In genomic region chr6:119032428-119032827, GRCh38 we compare ENCODE assay signal across 23 cellular contexts. TPM values are rescaled to one million over a fixed set of nuclear protein-coding genes. Genes with fewer than 3 reads are reported as not detected.
DNase-seq lines count a peak whose midpoint lies in the region; ATAC-seq, FAIRE-seq and TF ChIP-seq lines count a peak whose summit lies in the region.
"Had no signal": no experiment of that assay in that cellular context is flagged by ENCODE, and none has a peak within 500 bp of the region (broad histone marks: within the 10 kb centered on the region; RNA-seq: fewer than 3 reads in every experiment).

No MANE protein-coding gene starts in this region.

- H3K9me3 ChIP-seq in HEK293 (ENCODE audit: control insufficient read depth, insufficient read depth, low read depth, low read length), result no peaks in the 10 kb centered on the region
- no peaks in the 10 kb centered on the region for H3K9me3 ChIP-seq in K562 (replicated peaks; ENCODE audit: control insufficient read depth, insufficient read depth, low read depth, low read length)
- H3K9me3 ChIP-seq: A549; BLaER1 treated with 17β-estradiol and CSF1 and Interleukin-3, amounts not matched to agents 10 nM and 100 nM; Caco-2 had no signal

- no peak overlapping the region for H3K27ac Mint-ChIP-seq in activated CD4-positive, alpha-beta T cell treated with anti-CD3 and anti-CD28 coated beads, Interleukin-2, amount 10 ng/mL, durations not matched to agents 24 days and 14 days
- H3K27ac Mint-ChIP-seq in activated T-cell treated with anti-CD3 and anti-CD28 coated beads, Interleukin-2, amount 50 U/mL, for 24 hours, result no peak overlapping the region
- H3K27ac Mint-ChIP-seq: B cell; CD4-positive, alpha-beta T cell; CD8-positive, alpha-beta T cell had no signal

- no peaks in the 10 kb centered on the region for H3K9me1 ChIP-seq in K562 (ENCODE audit: control insufficient read depth, insufficient read depth, low read length)

- H3K4me3 ChIP-seq in HEK293 (ENCODE audit: low read depth, low read length) (no peak overlapping the region), K562 (no peak overlapping the region)
- H3K4me3 ChIP-seq: A549; BLaER1 treated with 17β-estradiol and CSF1 and Interleukin-3, amounts not matched to agents 10 nM and 100 nM had no signal

- H3K4me1 ChIP-seq in HEK293 (ENCODE audit: control insufficient read depth, insufficient read depth, low read length) (no peaks in the 10 kb centered on the region), K562 (replicated peaks in 1 of 2; ENCODE audit: control insufficient read depth in 2 of 2, insufficient read depth in 2 of 2, low read length in 2 of 2) (peaks cover 0 to 12% of the 10 kb centered on the region in 2 experiments; a peak in 2 of 5 replicates)
- H3K4me1 ChIP-seq: A549; BLaER1 treated with 17β-estradiol and CSF1 and Interleukin-3, amounts not matched to agents 10 nM and 100 nM had no signal

- H3K9ac ChIP-seq in K562 (ENCODE audit: insufficient read depth in 1 of 2, low read depth in 2 of 2, low read length in 2 of 2), result no peak overlapping the region
- H3K9ac ChIP-seq: BLaER1 treated with 17β-estradiol and CSF1 and Interleukin-3, amounts not matched to agents 10 nM and 100 nM had no signal

- 42% methylated on average over 1 of the region's 1 CpG for WGBS in K562 (ENCODE audit: insufficient coverage, low coverage, missing lambda C conversion rate)

- H3K36me3 ChIP-seq in HEK293 (ENCODE audit: control insufficient read depth in 2 of 2, insufficient read depth in 1 of 2, low read length in 2 of 2) (no peaks in the 10 kb centered on the region), K562 (ENCODE audit: control insufficient read depth, insufficient read depth, low read length) (no peaks in the 10 kb centered on the region)
- H3K36me3 ChIP-seq: BLaER1 treated with 17β-estradiol and CSF1 and Interleukin-3, amounts not matched to agents 10 nM and 100 nM had no signal

- no peaks in the 10 kb centered on the region for H3K36me3 Mint-ChIP-seq in activated CD4-positive, alpha-beta T cell treated with anti-CD3 and anti-CD28 coated beads, Interleukin-2, amount 10 ng/mL, durations not matched to agents 24 days and 14 days (ENCODE audit: low read depth)
- no peaks in the 10 kb centered on the region for H3K36me3 Mint-ChIP-seq in activated T-cell treated with anti-CD3 and anti-CD28 coated beads, Interleukin-2, amount 50 U/mL, for 24 hours (ENCODE audit: low read depth)
- H3K36me3 Mint-ChIP-seq: CD8-positive, alpha-beta T cell had no signal

- no peaks in the 10 kb centered on the region for H4K20me1 ChIP-seq in K562 (replicated peaks; ENCODE audit: control insufficient read depth, insufficient read depth, low read length)
- H4K20me1 ChIP-seq: BLaER1 treated with 17β-estradiol and CSF1 and Interleukin-3, amounts not matched to agents 10 nM and 100 nM had no signal

- CTCF ChIA-PET in HEK293 (lab: Yijun Ruan, JAX) (no interaction called here), K562 (lab: Yijun Ruan, JAX; ENCODE audit: low intra/inter-chr PET ratio) (no interaction called here)

- no peaks in the 10 kb centered on the region for H3K27me3 ChIP-seq in K562 (ENCODE audit: control insufficient read depth in 2 of 2, insufficient read depth in 2 of 2, low read length in 2 of 2)
- H3K27me3 ChIP-seq: BLaER1 treated with 17β-estradiol and CSF1 and Interleukin-3, amounts not matched to agents 10 nM and 100 nM had no signal

- H3K27me3 Mint-ChIP-seq in activated CD4-positive, alpha-beta T cell treated with anti-CD3 and anti-CD28 coated beads, Interleukin-2, amount 10 ng/mL, durations not matched to agents 24 days and 14 days, result no peaks in the 10 kb centered on the region
- H3K27me3 Mint-ChIP-seq in activated T-cell treated with anti-CD3 and anti-CD28 coated beads, Interleukin-2, amount 50 U/mL, for 24 hours, result no peaks in the 10 kb centered on the region
- H3K27me3 Mint-ChIP-seq: B cell; CD4-positive, alpha-beta T cell had no signal

- H3K27ac ChIP-seq in HEK293 (ENCODE audit: extremely low read depth, low read depth, low read length), result no peak overlapping the region
- no peak overlapping the region for H3K27ac ChIP-seq in K562 (ENCODE audit: extremely low read depth, low read depth, low read length)
- H3K27ac ChIP-seq: 22Rv1; A549; BLaER1 treated with 17β-estradiol and CSF1 and Interleukin-3, amounts not matched to agents 10 nM and 100 nM; C4-2B had no signal

- BruUV-seq in K562 (replicated peaks; lab: Mats Ljungman, UMichigan), result no TSS peak

- in situ Hi-C loops in K562 (cut with MboI), result no loop called here

- POLR2A ChIA-PET in HEK293 (lab: Yijun Ruan, JAX) (interaction anchor here (0.7 kb wide), 1 partner anchor 83 kb away, joined by 3 read pairs; no protein-coding TSS in a partner anchor), K562 (lab: Yijun Ruan, JAX) (no interaction called here)

- no peak for FAIRE-seq in K562 (lab: Jason Lieb, UNC)
- FAIRE-seq: A549, D721Med, G401.6, GM12891, GM19239 had no signal

- TF ChIP-seq CTCF in HEK293 (tag by site-specific recombination; IDR thresholded peaks at IDR 0.05) (no peak), K562 (IDR thresholded peaks at IDR 0.05 in 2 of 3, conservative IDR thresholded peaks at IDR 0.05 in 1 of 3; ENCODE audit: insufficient read depth in 2 of 3, low read depth in 1 of 3, low read length in 3 of 3) (no peak)

- H3K4me3 Mint-ChIP-seq in activated CD4-positive, alpha-beta T cell treated with anti-CD3 and anti-CD28 coated beads, Interleukin-2, amount 10 ng/mL, durations not matched to agents 24 days and 14 days, result no peak overlapping the region
- no peak overlapping the region for H3K4me3 Mint-ChIP-seq in activated T-cell treated with anti-CD3 and anti-CD28 coated beads, Interleukin-2, amount 50 U/mL, for 24 hours
- H3K4me3 Mint-ChIP-seq: B cell; CD4-positive, alpha-beta T cell; CD8-positive, alpha-beta T cell had no signal

- no peak overlapping the region for H3K4me2 ChIP-seq in K562 (ENCODE audit: insufficient read depth, low read length)
- H3K4me2 ChIP-seq: A549; BLaER1 treated with 17β-estradiol and CSF1 and Interleukin-3, amounts not matched to agents 10 nM and 100 nM had no signal

- H3K79me2 ChIP-seq in K562 (ENCODE audit: control insufficient read depth, insufficient read depth, low read length), result no peaks in the 10 kb centered on the region

- ATAC-seq in K562 (no peak), HG03175 (IDR thresholded peaks at IDR 0.05; ENCODE audit: unreplicated experiment) (no peak)
- ATAC-seq: A549; CD8-positive, alpha-beta T cell had no signal

- peak; percentile 3 for DNase-seq in activated CD4-positive, alpha-beta T cell treated with anti-CD3 and anti-CD28 coated beads, Interleukin-2, amount 10 ng/mL, durations not matched to agents 24 days and 14 days
- no peak for DNase-seq in activated CD4-positive, alpha-beta T cell treated with anti-CD3 and anti-CD28 coated beads for 1 hour
- no peak for DNase-seq in K562 (ENCODE audit: extremely low read depth in 1 of 4, low spot score in 3 of 4)
- DNase-seq in activated T-cell treated with anti-CD3 and anti-CD28 coated beads, Interleukin-2, amount 50 U/mL, for 24 hours, result no peak
- DNase-seq: AML-193; Caco-2; Calu3; CD4-positive, alpha-beta T cell; CD8-positive, alpha-beta T cell; DMS79 treated with DMSO at 0.1 percent for 48 hours; GF-D8 had no signal

- no peak for TF ChIP-seq POLR2A in K562 (conservative IDR thresholded peaks at IDR 0.05)

- H3K9me3 Mint-ChIP-seq in activated CD4-positive, alpha-beta T cell treated with anti-CD3 and anti-CD28 coated beads, Interleukin-2, amount 10 ng/mL, durations not matched to agents 24 days and 14 days, result no peaks in the 10 kb centered on the region
- no peaks in the 10 kb centered on the region for H3K9me3 Mint-ChIP-seq in activated T-cell treated with anti-CD3 and anti-CD28 coated beads, Interleukin-2, amount 50 U/mL, for 24 hours
- H3K9me3 Mint-ChIP-seq: CD4-positive, alpha-beta T cell; CD8-positive, alpha-beta T cell had no signal

- H2AFZ ChIP-seq in K562 (ENCODE audit: low read depth, low read length), result no peak overlapping the region

- TF ChIP-seq EP300 in K562 (IDR thresholded peaks at IDR 0.05; ENCODE audit: low read length), result no peak

- TF ChIP-seq RAD21 in K562 (CRISPR knock-in tag; conservative IDR thresholded peaks at IDR 0.05 in 1 of 2, IDR thresholded peaks at IDR 0.05 in 1 of 2), result no peak

- intact Hi-C loops in activated CD4-positive, alpha-beta T cell treated with anti-CD3 and anti-CD28 coated beads, Interleukin-2, amount 10 ng/mL, durations not matched to agents 24 days and 14 days (cut with micrococcal nuclease), result no loop called here
- intact Hi-C loops in K562 (cut with micrococcal nuclease), result no loop called here

- H3K4me1 Mint-ChIP-seq in activated CD4-positive, alpha-beta T cell treated with anti-CD3 and anti-CD28 coated beads, Interleukin-2, amount 10 ng/mL, durations not matched to agents 24 days and 14 days, result no peaks in the 10 kb centered on the region
- no peaks in the 10 kb centered on the region for H3K4me1 Mint-ChIP-seq in activated T-cell treated with anti-CD3 and anti-CD28 coated beads, Interleukin-2, amount 50 U/mL, for 24 hours (ENCODE audit: low read depth)
- H3K4me1 Mint-ChIP-seq: B cell had no signal

TF ChIP-seq in HEK293, 187 proteins besides CTCF, POLR2A, EP300 and RAD21 (continues in another document):
- TF ChIP-seq GLI4 (tag by site-specific recombination; IDR thresholded peaks at IDR 0.05), result 0 out of 2 replicates have a peak, but pooled peaks have one; percentile 30

RNA-seq across cellular contexts. Expression of gene FAM184A, which starts 46.0 kb away (rescaled TPM):
- 7.5 and 9.0 TPM in 2 replicates for total RNA-seq in activated CD4-positive, alpha-beta T cell treated with anti-CD3 and anti-CD28 coated beads, Interleukin-2, amount 10 ng/mL, durations not matched to agents 24 days and 14 days
- 4.1 and 23.9 TPM in 2 replicates for total RNA-seq in K562 (2011; cell fraction: chromatin; rRNA removed; ENCODE audit: low replicate concordance)
- total RNA-seq in K562 (2011; cell fraction: nucleolus; rRNA removed), result 2.7 and 4.9 TPM in 2 replicates
- total RNA-seq in K562 (2011; cell fraction: nucleoplasm; rRNA removed), result 8.4 and 13.0 TPM in 2 replicates
- total RNA-seq in K562 (2014; rRNA removed), result 7.8 and 8.4 TPM in 2 replicates
- total RNA-seq in K562 (2014; rRNA removed; fragmentation: Illumina TruSeq; extraction: Trizol), result 16.8 and 18.7 TPM in 2 replicates
- 15.1 and 15.7 TPM in 2 replicates for total RNA-seq in K562 (2015; rRNA removed; fragmentation: Illumina TruSeq; extraction: Trizol)
- 9.5 and 13.6 TPM in 2 replicates for total RNA-seq in K562 (2021)
- polyA plus RNA-seq in K562 (2011; rRNA removed), result 10.7 and 13.1 TPM in 2 replicates
- 1.9 and 4.1 TPM in 2 replicates for polyA plus RNA-seq in K562 (2011; cell fraction: cytosol; rRNA removed)
- polyA plus RNA-seq in K562 (2011; cell fraction: nucleus; rRNA removed), result 13.8 and 14.7 TPM in 2 replicates
- polyA plus RNA-seq in K562 (2012), result 6.3 and 8.8 TPM in 2 replicates
- polyA plus RNA-seq in K562 (2014; fragmentation: Illumina TruSeq; extraction: Trizol), result 11.2 and 15.1 TPM in 2 replicates
- polyA plus RNA-seq in K562 (2014; fragmentation: Nextera tagmentation; extraction: Ambion mirVana), result 1 to 10 TPM; 6.4 to 9.3 TPM
- polyA plus RNA-seq in K562 (2014; rRNA removed), result 9.9 and 10.1 TPM in 2 replicates
- 10.7 and 12.1 TPM in 2 replicates for polyA minus RNA-seq in K562 (2011; rRNA and poly(A)+ RNA removed)
- polyA minus RNA-seq in K562 (2011; cell fraction: cytosol; rRNA and poly(A)+ RNA removed), result 3.3 and 6.6 TPM in 2 replicates
- polyA minus RNA-seq in K562 (2011; cell fraction: nucleus; rRNA and poly(A)+ RNA removed), result 13.3 and 16.1 TPM in 2 replicates
- polyA plus RNA-seq: BJ had no signal
